Comparison of ENCODE assay signal across 31 cellular contexts in genomic region chr5:126172812-126173211, GRCh38.
"Had no signal": no experiment of that assay in that cellular context is flagged by ENCODE, and none has a peak within 500 bp of the region (broad histone marks: within the 10 kb centered on the region; RNA-seq: fewer than 3 reads in every experiment).

No MANE protein-coding gene starts in this region.

- FAIRE-seq: bronchial epithelial cell, TTC549 had no signal

- H3K36me3 ChIP-seq: ascending aorta, cardiac muscle cell had no signal

- H3K27me3 ChIP-seq: ascending aorta, cardiac muscle cell had no signal

- DNase-seq: activated B cell treated with CpG ODN at 0.5 μM for 24 hours; activated CD4-positive, alpha-beta memory T cell treated with anti-CD3 and anti-CD28 coated beads, Interleukin-2, amount 10 ng/mL, durations not matched to agents 7 days and 5 days; activated CD4-positive, alpha-beta T cell treated with anti-CD3 and anti-CD28 coated beads for 4 hours; activated CD4-positive, alpha-beta T cell treated with anti-CD3 and anti-CD28 coated beads, Interleukin-2, amount 10 ng/mL, durations not matched to agents 24 days and 14 days; activated CD4-positive, alpha-beta T cell treated with anti-CD3 and anti-CD28 coated beads, Interleukin-2, amount 50 U/mL, for 1 hour; activated CD4-positive, alpha-beta T cell treated with anti-CD3 and anti-CD28 coated beads, Interleukin-2, amount 50 U/mL, for 4 hours; activated CD4-positive, CD25-positive, alpha-beta regulatory T cell treated with anti-CD3 and anti-CD28 coated beads, Interleukin-2, amount 50 U/mL, for 72 hours; activated CD8-positive, alpha-beta memory T cell treated with anti-CD3 and anti-CD28 coated beads for 24 hours; activated CD8-positive, alpha-beta memory T cell treated with anti-CD3 and anti-CD28 coated beads, Interleukin-2, amount 10 ng/mL, durations not matched to agents 7 days and 5 days; activated CD8-positive, alpha-beta memory T cell treated with anti-CD3 and anti-CD28 coated beads, Interleukin-2, amount 50 U/mL, for 48 hours; activated CD8-positive, alpha-beta T cell treated with anti-CD3 and anti-CD28 coated beads, Interleukin-2, amount 10 ng/mL, durations not matched to agents 7 days and 5 days; activated effector memory CD4-positive, alpha-beta T cell treated with Interleukin-2 at 50 U/mL for 16 hours; activated gamma-delta T cell; activated naive CD4-positive, alpha-beta T cell treated with anti-CD3 and anti-CD28 coated beads, Interleukin-2, amount 10 ng/mL, durations not matched to agents 7 days and 5 days; activated naive CD4-positive, alpha-beta T cell treated with Interleukin-2 at 50 U/mL for 16 hours; activated naive CD8-positive, alpha-beta T cell treated with anti-CD3 and anti-CD28 coated beads, Interleukin-2, amount 10 ng/mL, durations not matched to agents 7 days and 5 days; activated naive CD8-positive, alpha-beta T cell treated with anti-CD3 and anti-CD28 coated beads, Interleukin-2, amount 50 U/mL, for 24 hours; activated T-cell treated with anti-CD3 and anti-CD28 coated beads, Interleukin-2, amount 50 U/mL, for 24 hours; activated T-cell treated with anti-CD3 and anti-CD28 coated beads, Interleukin-2, amount 50 U/mL, for 48 hours; amygdala; anterior cingulate cortex; caudate nucleus; cerebellar nuclear complex; T-helper 1 cell; T-helper 2 cell; T-helper 9 cell had no signal

- ATAC-seq: activated CD8-positive, alpha-beta memory T cell treated with anti-CD3 and anti-CD28 coated beads, Interleukin-2, amount 10 ng/mL, durations not matched to agents 7 days and 5 days; activated CD8-positive, alpha-beta T cell treated with anti-CD3 and anti-CD28 coated beads, Interleukin-2, amount 10 ng/mL, durations not matched to agents 7 days and 5 days; activated naive CD8-positive, alpha-beta T cell treated with anti-CD3 and anti-CD28 coated beads, Interleukin-2, amount 50 U/mL, for 24 hours had no signal

- H3K4me1 ChIP-seq: ascending aorta had no signal

- H3K27ac ChIP-seq: ascending aorta, cardiac muscle cell, VCaP had no signal

- H3K9me3 ChIP-seq: ascending aorta had no signal

- H3K4me3 ChIP-seq: ascending aorta, cardiac muscle cell had no signal
